Comparison of ENCODE assay signal across 8 cellular contexts in the genomic region with DNA sequence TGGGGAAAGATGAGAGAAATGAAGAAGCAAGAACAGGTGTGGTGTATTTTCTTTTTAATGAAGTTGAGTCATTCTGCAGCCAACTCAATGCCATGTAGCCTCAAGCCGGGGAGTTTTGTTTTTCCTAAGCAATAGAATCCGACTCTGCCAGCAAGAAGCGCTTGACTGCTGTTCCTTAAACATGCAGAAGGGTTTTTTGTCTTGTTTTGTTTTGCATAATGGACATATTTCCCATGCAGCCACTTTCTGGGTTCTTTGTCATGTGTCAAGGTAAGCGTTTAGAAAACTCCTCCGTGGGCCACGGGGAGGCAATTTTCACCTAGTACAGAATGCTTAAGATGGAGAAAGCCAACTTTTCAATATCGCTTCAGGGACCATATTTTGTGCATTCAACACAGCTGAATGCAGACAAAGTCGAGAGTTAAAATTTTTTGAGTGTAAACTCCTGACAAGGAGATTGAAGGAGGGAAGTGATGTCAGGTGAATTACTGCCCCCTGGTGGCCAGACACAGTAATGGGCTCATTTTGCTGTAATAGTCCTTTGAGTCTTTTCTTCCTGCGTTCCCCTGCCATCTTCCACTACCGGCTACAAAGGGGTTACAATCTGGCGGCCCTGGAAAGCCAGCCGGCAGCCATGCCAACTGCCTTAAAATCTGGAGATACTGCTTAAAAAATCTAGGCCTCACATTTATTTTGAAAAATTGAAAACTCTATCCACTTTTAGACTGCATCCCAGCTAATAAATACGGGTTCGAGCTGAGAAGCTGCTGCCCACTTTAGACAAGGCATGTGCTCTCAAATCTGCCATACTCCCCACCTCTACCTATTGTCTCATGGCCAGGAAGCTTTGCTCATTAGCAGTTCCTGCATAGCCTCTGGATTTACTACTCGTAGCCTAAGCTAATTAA. TPM values are rescaled to one million over a fixed set of nuclear protein-coding genes. Genes with fewer than 3 reads are reported as not detected.
A peak's percentile ranks its signal among the peaks of the same experiment; 100 is the strongest.
DNase-seq lines count a peak whose midpoint lies in the region; ATAC-seq and TF ChIP-seq lines count a peak whose summit lies in the region.

No MANE protein-coding gene starts in this region.

- peak overlapping the region in 7 of 8 donors; percentile 8 to 68 (median 47) for H3K4me3 Mint-ChIP-seq in CD4-positive, alpha-beta memory T cell
- peak overlapping the region; percentile 59 for H3K4me3 Mint-ChIP-seq in activated CD4-positive, alpha-beta T cell treated with anti-CD3 and anti-CD28 coated beads, Interleukin-2, amount 10 ng/mL, durations not matched to agents 24 days and 14 days

- H3K4me1 Mint-ChIP-seq in CD4-positive, alpha-beta memory T cell = peaks cover 12 to 30% (median 24%) of the 10 kb centered on the region in 4 donors
- peaks cover 32% of the 10 kb centered on the region for H3K4me1 Mint-ChIP-seq in activated CD4-positive, alpha-beta T cell treated with anti-CD3 and anti-CD28 coated beads, Interleukin-2, amount 10 ng/mL, durations not matched to agents 24 days and 14 days

- H3K36me3 Mint-ChIP-seq in CD4-positive, alpha-beta memory T cell = peaks cover 0 to 7% of the 10 kb centered on the region in 2 donors
- H3K36me3 Mint-ChIP-seq in activated CD4-positive, alpha-beta T cell treated with anti-CD3 and anti-CD28 coated beads, Interleukin-2, amount 10 ng/mL, durations not matched to agents 24 days and 14 days (ENCODE audit: low read depth) = peaks cover 4% of the 10 kb centered on the region

- CTCF ChIA-PET in CD4-positive, alpha-beta memory T cell (lab: Charles Lee; ENCODE audit: partially characterized antibody) = interaction anchor here (1.1 to 2.0 kb wide), 18 partner anchors 10 to 836 kb away, joined by 3 to 14 read pairs (median 4); a partner anchor contains a TSS

- DNase-seq in CD4-positive, alpha-beta memory T cell = peak; percentile 70 to 76 (median 72)
- DNase-seq in H7 (peak; percentile 81), NCI-H2227 treated with DMSO at 0.1 percent for 48 hours (lab: John Stamatoyannopoulos, UW) (peak; percentile 70), dedifferentiated amniotic fluid mesenchymal stem cell (ENCODE audit: extremely low spot score) (peak; percentile 74), lung (ENCODE audit: low spot score) (peak; percentile 71)
- DNase-seq in activated CD4-positive, alpha-beta T cell treated with anti-CD3 and anti-CD28 coated beads, Interleukin-2, amount 10 ng/mL, durations not matched to agents 24 days and 14 days = peak; percentile 92
- peak; percentile 73 for DNase-seq in stimulated activated CD8-positive, alpha-beta memory T cell treated with anti-CD3 and anti-CD28 coated beads, Interleukin-12 subunit alpha, Interleukin-12 subunit beta, amount 100 ng/mL, for 1 hour (ENCODE audit: low read depth)

- peak overlapping the region in 6 of 7 donors; percentile 16 to 72 (median 60) for H3K27ac Mint-ChIP-seq in CD4-positive, alpha-beta memory T cell
- no peak overlapping the region for H3K27ac Mint-ChIP-seq in activated CD4-positive, alpha-beta T cell treated with anti-CD3 and anti-CD28 coated beads, Interleukin-2, amount 10 ng/mL, durations not matched to agents 24 days and 14 days

- POLR2A ChIA-PET in CD4-positive, alpha-beta memory T cell (lab: Charles Lee; ENCODE audit: partially characterized antibody) = interaction anchor here (0.6 to 1.0 kb wide), 2 partner anchors 49 to 327 kb away, joined by 3 to 4 read pairs; a partner anchor contains a TSS

- intact Hi-C loops in CD4-positive, alpha-beta memory T cell (cut with micrococcal nuclease) = loop anchor here (1.0 to 10.0 kb wide), 3 partner anchors 835 to 1417 kb away; a partner anchor contains a TSS
- intact Hi-C loops in activated CD4-positive, alpha-beta T cell treated with anti-CD3 and anti-CD28 coated beads, Interleukin-2, amount 10 ng/mL, durations not matched to agents 24 days and 14 days (cut with micrococcal nuclease) = loop anchor here (1.0 to 10.0 kb wide), 3 partner anchors 521 to 747 kb away; a partner anchor contains a TSS

- peak; percentile 74 for TF ChIP-seq CTCF in lung (IDR thresholded peaks at IDR 0.05; ENCODE audit: control extremely low read depth, extremely low read depth)

- no peaks in the 10 kb centered on the region for H3K9me3 Mint-ChIP-seq in CD4-positive, alpha-beta memory T cell
- H3K9me3 Mint-ChIP-seq in activated CD4-positive, alpha-beta T cell treated with anti-CD3 and anti-CD28 coated beads, Interleukin-2, amount 10 ng/mL, durations not matched to agents 24 days and 14 days = no peaks in the 10 kb centered on the region

- WGBS in lung, 2 donors = 26 to 31% methylated on average over 15 of the region's 15 CpGs

- peaks cover 27% of the 10 kb centered on the region for H3K4me1 ChIP-seq in CD4-positive, alpha-beta memory T cell (ENCODE audit: insufficient read depth, low read length)
- peaks cover 0 to 4% of the 10 kb centered on the region in 2 donors for H3K4me1 ChIP-seq in lung (ENCODE audit: control insufficient read depth in 2 of 2, insufficient read depth in 2 of 2, low read length in 2 of 2)

- no peak overlapping the region for H3K27ac ChIP-seq in CD4-positive, alpha-beta memory T cell (ENCODE audit: low read depth, low read length)
- no peak overlapping the region for H3K27ac ChIP-seq in lung (ENCODE audit: low read depth in 1 of 2, low read length in 1 of 2)

- no peaks in the 10 kb centered on the region for H3K36me3 ChIP-seq in CD4-positive, alpha-beta memory T cell (ENCODE audit: insufficient read depth, low read length)
- no peaks in the 10 kb centered on the region for H3K36me3 ChIP-seq in H7 (replicated peaks; ENCODE audit: control insufficient read depth, insufficient read depth, low read length)
- peaks cover 0 to 1% of the 10 kb centered on the region in 2 donors for H3K36me3 ChIP-seq in lung (ENCODE audit: control insufficient read depth in 2 of 2, insufficient read depth in 2 of 2, low read length in 2 of 2)

- H3K4me3 ChIP-seq in CD4-positive, alpha-beta memory T cell (ENCODE audit: low read length in 2 of 2) = no peak overlapping the region
- no peak overlapping the region for H3K4me3 ChIP-seq in H7 (ENCODE audit: insufficient read depth, low read depth, low read length)
- H3K4me3 ChIP-seq in lung = no peak overlapping the region

- no peaks in the 10 kb centered on the region for H3K27me3 ChIP-seq in CD4-positive, alpha-beta memory T cell (ENCODE audit: insufficient read depth, low read length)
- no peaks in the 10 kb centered on the region for H3K27me3 ChIP-seq in H7 (ENCODE audit: control insufficient read depth, insufficient read depth, low read length)
- no peaks in the 10 kb centered on the region for H3K27me3 ChIP-seq in lung (ENCODE audit: control insufficient read depth, insufficient read depth)

- ATAC-seq in lung (ENCODE audit: insufficient read depth, low FRiP score) (no peak), GM19397 (IDR thresholded peaks at IDR 0.05; ENCODE audit: unreplicated experiment) (no peak)

- peaks cover 1% of the 10 kb centered on the region in 2 donors for H3K27me3 Mint-ChIP-seq in CD4-positive, alpha-beta memory T cell
- H3K27me3 Mint-ChIP-seq in activated CD4-positive, alpha-beta T cell treated with anti-CD3 and anti-CD28 coated beads, Interleukin-2, amount 10 ng/mL, durations not matched to agents 24 days and 14 days = peaks cover 2% of the 10 kb centered on the region

- no peaks in the 10 kb centered on the region for H3K9me3 ChIP-seq in CD4-positive, alpha-beta memory T cell (ENCODE audit: control insufficient read depth in 1 of 2, low read length in 2 of 2)
- peaks cover 0 to 4% of the 10 kb centered on the region in 2 donors for H3K9me3 ChIP-seq in lung (ENCODE audit: control insufficient read depth in 2 of 2, insufficient read depth in 1 of 2, low read length in 1 of 2)

RNA-seq across cellular contexts. Expression of a gene that starts 3.2 kb away (rescaled TPM):
- total RNA-seq in CD4-positive, alpha-beta memory T cell = 10 to 100 TPM; 10.6 to 12.3 TPM
- polyA plus RNA-seq in CD4-positive, alpha-beta memory T cell = 1 to 10 TPM; 2.3 to 3.9 TPM
- total RNA-seq in H7 (2014; rRNA removed; shearing (Covaris generic)) = 4.4 and 5.7 TPM in 2 replicates
- total RNA-seq in activated CD4-positive, alpha-beta T cell treated with anti-CD3 and anti-CD28 coated beads, Interleukin-2, amount 10 ng/mL, durations not matched to agents 24 days and 14 days = 5.9 and 6.6 TPM in 2 replicates
- 10 to 100 TPM in 1 of 2 donors, 1 to 10 TPM in 1; 4.8 to 17.1 TPM for total RNA-seq in lung
- polyA plus RNA-seq in lung = 1 to 10 TPM; 3.5 to 9.3 TPM

RNA-seq across cellular contexts. Expression of a gene that starts 49.1 kb away (rescaled TPM):
- 100 to 1,000 TPM; 101 to 112 TPM for total RNA-seq in CD4-positive, alpha-beta memory T cell
- 10 to 100 TPM; 25.9 to 52.5 TPM for polyA plus RNA-seq in CD4-positive, alpha-beta memory T cell
- total RNA-seq in H7 (2014; rRNA removed; shearing (Covaris generic)) = 89.7 and 124 TPM in 2 replicates
- 89.1 and 90.5 TPM in 2 replicates for total RNA-seq in activated CD4-positive, alpha-beta T cell treated with anti-CD3 and anti-CD28 coated beads, Interleukin-2, amount 10 ng/mL, durations not matched to agents 24 days and 14 days
- total RNA-seq in lung = 100 to 1,000 TPM in 1 of 2 donors, 10 to 100 TPM in 1; 46.5 to 107 TPM
- polyA plus RNA-seq in lung = 10 to 100 TPM; 12.2 to 23.3 TPM

RNA-seq across cellular contexts. Expression of a gene that starts 50.5 kb away (rescaled TPM):
- total RNA-seq in CD4-positive, alpha-beta memory T cell = 100 to 1,000 TPM; 182 to 195 TPM
- 100 to 1,000 TPM; 267 to 316 TPM for polyA plus RNA-seq in CD4-positive, alpha-beta memory T cell
- 89.3 and 97.3 TPM in 2 replicates for total RNA-seq in H7 (2014; rRNA removed; shearing (Covaris generic))
- total RNA-seq in activated CD4-positive, alpha-beta T cell treated with anti-CD3 and anti-CD28 coated beads, Interleukin-2, amount 10 ng/mL, durations not matched to agents 24 days and 14 days = 61.5 and 66.1 TPM in 2 replicates
- total RNA-seq in lung = 10 to 100 TPM; 86.2 to 93.0 TPM
- polyA plus RNA-seq in lung = 100 to 1,000 TPM in 1 of 2 donors, 10 to 100 TPM in 1; 95.5 to 132 TPM
